In the genomic region with DNA sequence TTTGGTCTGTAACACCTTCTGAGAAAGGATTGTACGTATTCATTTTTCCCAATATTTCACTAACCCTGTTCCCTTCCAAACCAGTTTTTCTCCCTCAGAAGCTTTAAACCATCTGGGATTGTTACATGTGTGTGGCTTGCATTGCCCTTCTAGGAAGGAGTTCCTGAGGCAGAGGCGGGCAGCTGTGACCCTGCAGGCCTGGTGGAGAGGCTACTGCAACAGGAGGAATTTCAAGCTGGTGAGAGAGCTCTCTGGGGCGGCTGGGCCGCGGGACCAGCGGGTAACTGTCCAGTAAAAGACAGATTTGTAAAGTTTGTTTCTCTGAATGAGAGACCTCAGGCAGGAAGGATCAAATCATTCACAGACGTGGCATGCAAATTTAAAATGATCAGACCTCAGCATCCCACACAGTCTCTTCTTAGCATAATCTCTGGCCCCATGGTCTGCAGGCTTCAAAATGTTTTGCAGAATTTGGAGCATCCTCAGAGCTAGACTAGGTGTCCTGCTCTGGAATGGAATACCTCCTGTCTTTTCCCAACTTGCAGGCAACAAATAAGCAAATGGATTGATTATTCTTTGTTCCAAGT, we compare ENCODE assay signal across 28 cellular contexts. TPM values are rescaled to one million over a fixed set of nuclear protein-coding genes. Genes with fewer than 3 reads are reported as not detected.
DNase-seq lines count a peak whose midpoint lies in the region; ATAC-seq and TF ChIP-seq lines count a peak whose summit lies in the region.
"Had no signal": no experiment of that assay in that cellular context is flagged by ENCODE, and none has a peak within 500 bp of the region (broad histone marks: within the 10 kb centered on the region; RNA-seq: fewer than 3 reads in every experiment).

No MANE protein-coding gene starts in this region.

- CTCF ChIA-PET in activated naive CD4-positive, alpha-beta T cell treated with anti-CD3 and anti-CD28 coated beads for 36 hours (lab: Charles Lee), result no interaction called here
- CTCF ChIA-PET in activated B cell treated with CpG ODN at 0.5 μM for 24 hours (lab: Charles Lee), result no interaction called here

- no peak for TF ChIP-seq CTCF in activated B cell treated with CpG ODN at 0.5 μM for 24 hours (IDR thresholded peaks at IDR 0.05)
- TF ChIP-seq CTCF in neural crest cell (conservative IDR thresholded peaks at IDR 0.05), result no peak
- TF ChIP-seq CTCF in type B pancreatic cell (conservative IDR thresholded peaks at IDR 0.05), result no peak

- H3K27ac Mint-ChIP-seq in activated naive CD4-positive, alpha-beta T cell treated with anti-CD3 and anti-CD28 coated beads for 36 hours, result no peak overlapping the region
- H3K27ac Mint-ChIP-seq in activated B cell treated with CpG ODN at 0.5 μM for 24 hours (no peak overlapping the region), neural crest cell (ENCODE audit: unreplicated experiment) (peak overlapping the region; percentile 15), type B pancreatic cell (no peak overlapping the region)
- H3K27ac Mint-ChIP-seq: activated CD4-positive, alpha-beta memory T cell treated with anti-CD3 and anti-CD28 coated beads, Interleukin-2, amount 10 ng/mL, durations not matched to agents 7 days and 5 days; natural killer cell; T-helper 17 cell had no signal

- H3K27me3 Mint-ChIP-seq in activated naive CD4-positive, alpha-beta T cell treated with anti-CD3 and anti-CD28 coated beads for 36 hours (ENCODE audit: low read depth), result no peaks in the 10 kb centered on the region
- H3K27me3 Mint-ChIP-seq in activated B cell treated with CpG ODN at 0.5 μM for 24 hours (no peaks in the 10 kb centered on the region), neural crest cell (ENCODE audit: low read depth) (no peaks in the 10 kb centered on the region), type B pancreatic cell (no peaks in the 10 kb centered on the region)

- POLR2A ChIA-PET in activated B cell treated with CpG ODN at 0.5 μM for 24 hours (lab: Charles Lee), result interaction anchor here (0.7 to 1.1 kb wide), 2 partner anchors 28 to 91 kb away, joined by 3 read pairs; no protein-coding TSS in a partner anchor

- H3K36me3 Mint-ChIP-seq in activated naive CD4-positive, alpha-beta T cell treated with anti-CD3 and anti-CD28 coated beads for 36 hours (ENCODE audit: low read depth), result peaks cover 2% of the 10 kb centered on the region
- peaks cover 1% of the 10 kb centered on the region for H3K36me3 Mint-ChIP-seq in activated B cell treated with CpG ODN at 0.5 μM for 24 hours (ENCODE audit: low read depth)
- peaks cover 4% of the 10 kb centered on the region for H3K36me3 Mint-ChIP-seq in neural crest cell (ENCODE audit: low read depth)
- no peaks in the 10 kb centered on the region for H3K36me3 Mint-ChIP-seq in type B pancreatic cell
- H3K36me3 Mint-ChIP-seq: natural killer cell had no signal

- H3K9me3 Mint-ChIP-seq in activated naive CD4-positive, alpha-beta T cell treated with anti-CD3 and anti-CD28 coated beads for 36 hours, result peaks cover 2% of the 10 kb centered on the region
- peaks cover 9% of the 10 kb centered on the region for H3K9me3 Mint-ChIP-seq in activated B cell treated with CpG ODN at 0.5 μM for 24 hours
- H3K9me3 Mint-ChIP-seq in neural crest cell, result peaks cover 8% of the 10 kb centered on the region
- H3K9me3 Mint-ChIP-seq in type B pancreatic cell, result peaks cover 8% of the 10 kb centered on the region
- H3K9me3 Mint-ChIP-seq: natural killer cell had no signal

- ATAC-seq in activated B cell treated with CpG ODN at 0.5 μM for 24 hours (ENCODE audit: low read depth) (peak; percentile 37), GM19463 (IDR thresholded peaks at IDR 0.05; ENCODE audit: unreplicated experiment) (no peak), GM18498 (IDR thresholded peaks at IDR 0.05; ENCODE audit: unreplicated experiment) (no peak)
- ATAC-seq: body of pancreas, HCT116, natural killer cell, pancreas, right cardiac atrium, SK-N-SH treated with all-trans-retinoic acid at 6 μM for 48 hours, T-helper 17 cell had no signal

- H3K4me3 Mint-ChIP-seq in activated naive CD4-positive, alpha-beta T cell treated with anti-CD3 and anti-CD28 coated beads for 36 hours, result no peak overlapping the region
- H3K4me3 Mint-ChIP-seq in activated B cell treated with CpG ODN at 0.5 μM for 24 hours, result no peak overlapping the region
- no peak overlapping the region for H3K4me3 Mint-ChIP-seq in neural crest cell
- no peak overlapping the region for H3K4me3 Mint-ChIP-seq in type B pancreatic cell
- H3K4me3 Mint-ChIP-seq: activated CD4-positive, alpha-beta memory T cell treated with anti-CD3 and anti-CD28 coated beads, Interleukin-2, amount 10 ng/mL, durations not matched to agents 7 days and 5 days; natural killer cell; T-helper 17 cell had no signal

- intact Hi-C loops in activated naive CD4-positive, alpha-beta T cell treated with anti-CD3 and anti-CD28 coated beads for 36 hours (cut with micrococcal nuclease), result no loop called here
- intact Hi-C loops in activated B cell treated with CpG ODN at 0.5 μM for 24 hours (cut with micrococcal nuclease), result no loop called here

- DNase-seq in activated naive CD4-positive, alpha-beta T cell treated with anti-CD3 and anti-CD28 coated beads for 36 hours, result peak; percentile 1
- DNase-seq in activated naive CD4-positive, alpha-beta T cell treated with Interleukin-2 at 50 U/mL for 16 hours, result no peak
- peak; percentile 12 for DNase-seq in activated B cell treated with CpG ODN at 0.5 μM for 24 hours
- no peak for DNase-seq in neural crest cell (ENCODE audit: low read depth, low spot score)
- DNase-seq in type B pancreatic cell (ENCODE audit: extremely low spot score, unreplicated experiment), result peak; percentile 32
- DNase-seq in ecto neural progenitor cell (ENCODE audit: low spot score), result no peak
- DNase-seq: activated CD4-positive, alpha-beta memory T cell treated with anti-CD3 and anti-CD28 coated beads, Interleukin-2, amount 10 ng/mL, durations not matched to agents 7 days and 5 days; activated CD4-positive, alpha-beta T cell treated with anti-CD3 and anti-CD28 coated beads for 1 hour; activated T-cell treated with anti-CD3 and anti-CD28 coated beads for 4 hours; AML-193; NCI-H146; stimulated activated CD4-positive, alpha-beta T cell treated with anti-CD3 and anti-CD28 coated beads, Interleukin-4, amount 100 ng/mL, for 24 hours; stimulated activated naive CD4-positive, alpha-beta T cell; T-helper 17 cell; testis had no signal

- H3K4me1 Mint-ChIP-seq in activated naive CD4-positive, alpha-beta T cell treated with anti-CD3 and anti-CD28 coated beads for 36 hours (ENCODE audit: low read depth), result peaks cover 7% of the 10 kb centered on the region
- H3K4me1 Mint-ChIP-seq in activated B cell treated with CpG ODN at 0.5 μM for 24 hours, result peaks cover 47% of the 10 kb centered on the region
- no peaks in the 10 kb centered on the region for H3K4me1 Mint-ChIP-seq in neural crest cell
- H3K4me1 Mint-ChIP-seq in type B pancreatic cell (ENCODE audit: unreplicated experiment), result no peaks in the 10 kb centered on the region
- H3K4me1 Mint-ChIP-seq: natural killer cell had no signal

RNA-seq across cellular contexts. Expression of gene GPR17, which starts 40.2 kb away (rescaled TPM):
- total RNA-seq in activated naive CD4-positive, alpha-beta T cell treated with anti-CD3 and anti-CD28 coated beads for 36 hours, result not detected
- total RNA-seq in activated B cell treated with CpG ODN at 0.5 μM for 24 hours (not detected in 2 replicates), neural crest cell (6.4 and 7.7 TPM in 2 replicates), type B pancreatic cell (ENCODE audit: low replicate concordance) (0.19 TPM in 1 of 2 replicates, not detected in the other)
- total RNA-seq: activated CD4-positive, alpha-beta memory T cell treated with anti-CD3 and anti-CD28 coated beads, Interleukin-2, amount 10 ng/mL, durations not matched to agents 7 days and 5 days; G401; HT1080; K562; mononuclear cell; natural killer cell; NCI-H460; pancreas; T-helper 17 cell had no signal

Comparison
In these comparisons a context has a peak if more than half of its experiments do, and no peak if none do; other contexts are left out.
1. DNase-seq: peak in activated naive CD4-positive, alpha-beta T cell treated with anti-CD3 and anti-CD28 coated beads for 36 hours (single experiment), activated B cell treated with CpG ODN at 0.5 μM for 24 hours (single experiment) and type B pancreatic cell (single experiment); none in activated naive CD4-positive, alpha-beta T cell treated with Interleukin-2 at 50 U/mL for 16 hours (single experiment), neural crest cell (single experiment) and ecto neural progenitor cell (single experiment).